In genomic region chr1:218079820-218080219, GRCh38 we compare ENCODE assay signal across 4 cellular contexts.
"Had no signal": no experiment of that assay in that cellular context is flagged by ENCODE, and none has a peak within 500 bp of the region (broad histone marks: within the 10 kb centered on the region; RNA-seq: fewer than 3 reads in every experiment).

No MANE protein-coding gene starts in this region.

- DNase-seq: H9, HCEC 1CT, IMR-90 had no signal

- H3K4me3 ChIP-seq: GM23338 had no signal

- ATAC-seq: GM23338 had no signal

- H3K4me2 ChIP-seq: GM23338 had no signal

- H2AFZ ChIP-seq: GM23338 had no signal
